10 cellular contexts compared by ENCODE assay signal in the genomic region with DNA sequence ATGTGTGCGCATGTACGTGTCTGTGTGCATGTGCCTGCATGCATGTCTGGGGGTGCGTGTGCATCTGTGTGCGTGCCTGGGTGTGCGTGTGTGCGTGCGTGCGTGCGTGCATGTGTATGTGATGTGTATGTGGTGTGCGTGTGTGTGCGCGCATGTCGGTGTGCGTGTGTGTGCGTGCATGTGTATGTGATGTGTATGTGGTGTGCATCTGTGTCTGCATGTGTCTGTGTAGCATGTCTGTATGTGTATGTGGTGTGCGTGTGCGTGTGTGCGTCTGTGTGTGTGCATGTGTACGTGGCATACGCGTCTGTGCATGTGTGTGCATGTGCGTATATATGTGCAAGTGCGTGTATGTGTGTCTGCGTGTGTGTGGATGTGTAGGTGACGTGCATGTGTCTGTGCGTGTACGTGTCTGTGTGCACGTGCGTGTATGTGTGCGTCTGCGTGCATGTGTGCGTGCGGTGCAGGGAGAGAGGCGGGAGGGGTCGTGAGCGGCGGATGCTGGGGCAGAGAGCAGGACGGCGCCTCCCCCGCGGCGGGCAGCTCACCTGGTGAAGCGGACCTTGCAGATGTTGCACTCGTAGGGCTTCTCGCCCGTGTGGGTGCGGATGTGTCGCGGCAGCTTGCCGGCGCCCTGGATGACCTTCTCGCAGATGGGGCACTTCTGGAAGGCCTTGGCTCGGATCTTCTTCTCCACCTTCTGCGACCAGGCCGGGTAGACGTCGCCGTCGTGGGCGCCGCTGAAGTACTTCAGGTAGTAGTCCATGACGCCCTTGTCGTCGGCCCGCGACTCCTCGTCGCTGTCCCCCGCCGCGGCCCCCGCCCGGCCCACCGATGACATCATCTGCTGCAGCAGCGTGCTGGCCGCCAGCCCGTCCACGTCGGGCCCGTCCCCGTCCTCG. TPM values are rescaled to one million over a fixed set of nuclear protein-coding genes. Genes with fewer than 3 reads are reported as not detected.
A peak's percentile ranks its signal among the peaks of the same experiment; 100 is the strongest.
DNase-seq lines count a peak whose midpoint lies in the region; ATAC-seq and TF ChIP-seq lines count a peak whose summit lies in the region.
"Had no signal": no experiment of that assay in that cellular context is flagged by ENCODE, and none has a peak within 500 bp of the region (broad histone marks: within the 10 kb centered on the region; RNA-seq: fewer than 3 reads in every experiment).

No MANE protein-coding gene starts in this region.

- no peak for ATAC-seq in GM23338
- ATAC-seq in activated CD8-positive, alpha-beta T cell treated with anti-CD3 and anti-CD28 coated beads, Interleukin-2, amount 10 ng/mL, durations not matched to agents 7 days and 5 days, result no peak
- no peak for ATAC-seq in stimulated activated effector memory CD8-positive, alpha-beta T cell treated with anti-CD3 and anti-CD28 coated beads, Interleukin-12 subunit alpha, Interleukin-12 subunit beta, amount 100 ng/mL, for 72 hours

- H3K9me3 Mint-ChIP-seq in GM23338 (no peaks in the 10 kb centered on the region; the same call in 1 of the 3 replicates), glutamatergic neuron (ENCODE audit: unreplicated experiment) (peaks cover 19% of the 10 kb centered on the region)
- no peaks in the 10 kb centered on the region for H3K9me3 Mint-ChIP-seq in activated CD8-positive, alpha-beta T cell treated with anti-CD3 and anti-CD28 coated beads, Interleukin-2, amount 10 ng/mL, durations not matched to agents 7 days and 5 days (ENCODE audit: insufficient read depth)
- no peaks in the 10 kb centered on the region for H3K9me3 Mint-ChIP-seq in stimulated activated effector memory CD8-positive, alpha-beta T cell treated with anti-CD3 and anti-CD28 coated beads, Interleukin-12 subunit alpha, Interleukin-12 subunit beta, amount 100 ng/mL, for 72 hours

- H3K36me3 ChIP-seq in GM23338 (ENCODE audit: insufficient read depth), result no peaks in the 10 kb centered on the region

- peaks cover 51% of the 10 kb centered on the region for H4K20me1 ChIP-seq in GM23338 (replicated peaks; ENCODE audit: insufficient read depth)

- H3K4me1 Mint-ChIP-seq in GM23338, result peaks cover 10% of the 10 kb centered on the region
- peaks cover 27% of the 10 kb centered on the region for H3K4me1 Mint-ChIP-seq in activated CD8-positive, alpha-beta T cell treated with anti-CD3 and anti-CD28 coated beads, Interleukin-2, amount 10 ng/mL, durations not matched to agents 7 days and 5 days (ENCODE audit: low read depth)
- H3K4me1 Mint-ChIP-seq in glutamatergic neuron (ENCODE audit: low read depth, unreplicated experiment), result peaks cover 14% of the 10 kb centered on the region
- H3K4me1 Mint-ChIP-seq in stimulated activated effector memory CD8-positive, alpha-beta T cell treated with anti-CD3 and anti-CD28 coated beads, Interleukin-12 subunit alpha, Interleukin-12 subunit beta, amount 100 ng/mL, for 72 hours, result peaks cover 74% of the 10 kb centered on the region

- H3K4me1 ChIP-seq in GM23338 (ENCODE audit: insufficient read depth), result no peaks in the 10 kb centered on the region

- TF ChIP-seq CTCF in GM23338 (conservative IDR thresholded peaks at IDR 0.05; ENCODE audit: low read depth in 2 of 2) (no peak), glutamatergic neuron (IDR thresholded peaks at IDR 0.05; ENCODE audit: partially characterized antibody, unreplicated experiment) (no peak)

- H3K27ac Mint-ChIP-seq in GM23338, result no peak overlapping the region
- H3K27ac Mint-ChIP-seq in activated CD8-positive, alpha-beta T cell treated with anti-CD3 and anti-CD28 coated beads, Interleukin-2, amount 10 ng/mL, durations not matched to agents 7 days and 5 days, result peak overlapping the region; percentile 14
- peak overlapping the region; percentile 85 for H3K27ac Mint-ChIP-seq in glutamatergic neuron (ENCODE audit: unreplicated experiment)
- peak overlapping the region; percentile 90 for H3K27ac Mint-ChIP-seq in stimulated activated effector memory CD8-positive, alpha-beta T cell treated with anti-CD3 and anti-CD28 coated beads, Interleukin-12 subunit alpha, Interleukin-12 subunit beta, amount 100 ng/mL, for 72 hours

- POLR2A ChIA-PET in activated CD8-positive, alpha-beta T cell treated with anti-CD3 and anti-CD28 coated beads, Interleukin-2, amount 10 ng/mL, durations not matched to agents 7 days and 5 days (lab: Charles Lee), result no interaction called here

- H3K9me2 ChIP-seq in GM23338 (ENCODE audit: insufficient read depth), result no peaks in the 10 kb centered on the region

- no peak overlapping the region for H3K4me3 Mint-ChIP-seq in GM23338
- H3K4me3 Mint-ChIP-seq in activated CD8-positive, alpha-beta T cell treated with anti-CD3 and anti-CD28 coated beads, Interleukin-2, amount 10 ng/mL, durations not matched to agents 7 days and 5 days, result no peak overlapping the region
- H3K4me3 Mint-ChIP-seq in glutamatergic neuron (ENCODE audit: unreplicated experiment), result peak overlapping the region; percentile 3
- H3K4me3 Mint-ChIP-seq in stimulated activated effector memory CD8-positive, alpha-beta T cell treated with anti-CD3 and anti-CD28 coated beads, Interleukin-12 subunit alpha, Interleukin-12 subunit beta, amount 100 ng/mL, for 72 hours, result peak overlapping the region; percentile 68

- no peak overlapping the region for H3K4me2 ChIP-seq in GM23338

- H3K4me3 ChIP-seq in GM23338, result no peak overlapping the region
- H3K4me3 ChIP-seq: skin epidermis had no signal

- H3K27ac ChIP-seq in GM23338 (ENCODE audit: low read depth), result peak overlapping the region; percentile 50; the same call in 1 of the 2 replicates

- H3K27me3 ChIP-seq in GM23338 (ENCODE audit: insufficient read depth), result no peaks in the 10 kb centered on the region
- H3K27me3 ChIP-seq: adrenal gland had no signal

- CTCF ChIA-PET in activated CD8-positive, alpha-beta T cell treated with anti-CD3 and anti-CD28 coated beads, Interleukin-2, amount 10 ng/mL, durations not matched to agents 7 days and 5 days (lab: Charles Lee), result no interaction called here

- H3K79me2 ChIP-seq in GM23338 (replicated peaks; ENCODE audit: insufficient read depth), result peaks cover 70% of the 10 kb centered on the region

- DNase-seq in GM23338 (ENCODE audit: low spot score) (no peak), glutamatergic neuron (no peak), T-helper 9 cell (no peak), cortex of kidney (lab: John Stamatoyannopoulos, UW) (no peak)
- DNase-seq in activated CD8-positive, alpha-beta T cell treated with anti-CD3 and anti-CD28 coated beads, Interleukin-2, amount 10 ng/mL, durations not matched to agents 7 days and 5 days, result no peak
- DNase-seq in stimulated activated effector memory CD8-positive, alpha-beta T cell treated with anti-CD3 and anti-CD28 coated beads, Interleukin-12 subunit alpha, Interleukin-12 subunit beta, amount 100 ng/mL, for 72 hours (ENCODE audit: low spot score in 2 of 2), result no peak
- DNase-seq in central memory CD4-positive, alpha-beta T cell, result no peak
- DNase-seq: DMS53 had no signal

- peaks cover 48% of the 10 kb centered on the region for H3K36me3 Mint-ChIP-seq in GM23338 (ENCODE audit: low read depth)
- H3K36me3 Mint-ChIP-seq in activated CD8-positive, alpha-beta T cell treated with anti-CD3 and anti-CD28 coated beads, Interleukin-2, amount 10 ng/mL, durations not matched to agents 7 days and 5 days (ENCODE audit: low read depth), result peaks cover 65% of the 10 kb centered on the region
- peaks cover 10% of the 10 kb centered on the region for H3K36me3 Mint-ChIP-seq in glutamatergic neuron (ENCODE audit: unreplicated experiment)
- H3K36me3 Mint-ChIP-seq in stimulated activated effector memory CD8-positive, alpha-beta T cell treated with anti-CD3 and anti-CD28 coated beads, Interleukin-12 subunit alpha, Interleukin-12 subunit beta, amount 100 ng/mL, for 72 hours, result peaks cover 91% of the 10 kb centered on the region

- peaks cover 39% of the 10 kb centered on the region for H3F3A ChIP-seq in GM23338 (replicated peaks; ENCODE audit: low read depth)

- H3K27me3 Mint-ChIP-seq in GM23338 (ENCODE audit: insufficient read depth, low read depth, poor library complexity) (peaks cover 19% of the 10 kb centered on the region), glutamatergic neuron (ENCODE audit: unreplicated experiment) (peaks cover 16% of the 10 kb centered on the region)
- H3K27me3 Mint-ChIP-seq in activated CD8-positive, alpha-beta T cell treated with anti-CD3 and anti-CD28 coated beads, Interleukin-2, amount 10 ng/mL, durations not matched to agents 7 days and 5 days (ENCODE audit: low read depth), result no peaks in the 10 kb centered on the region

- no peak overlapping the region for H2AFZ ChIP-seq in GM23338

TF ChIP-seq in GM23338, 12 proteins besides CTCF, POLR2A, EP300 and RAD21 (continues in another document):
- TF ChIP-seq EZH2phosphoT487 (IDR thresholded peaks at IDR 0.05; ENCODE audit: unreplicated experiment) (no peak), CREB1 (CRISPR knock-in tag; IDR thresholded peaks at IDR 0.05; ENCODE audit: low read depth) (no peak)

RNA-seq across cellular contexts. Expression of a gene that starts 13.0 kb away (rescaled TPM):
- total RNA-seq in GM23338 (2014; rRNA removed; shearing (Covaris generic)), result 28.5 and 35.0 TPM in 2 replicates
- polyA plus RNA-seq in GM23338 (2016; fragmentation: Nextera tagmentation; extraction: Ambion mirVana), result 9.5 and 11.1 TPM in 2 replicates
- total RNA-seq in activated CD8-positive, alpha-beta T cell treated with anti-CD3 and anti-CD28 coated beads, Interleukin-2, amount 10 ng/mL, durations not matched to agents 7 days and 5 days, result 10 to 100 TPM; 59.1 to 63.1 TPM
- 21.8 TPM for total RNA-seq in glutamatergic neuron (ENCODE audit: unreplicated experiment)

RNA-seq across cellular contexts. Expression of a gene that starts 46.1 kb away (rescaled TPM):
- 34.1 and 48.4 TPM in 2 replicates for total RNA-seq in GM23338 (2014; rRNA removed; shearing (Covaris generic))
- polyA plus RNA-seq in GM23338 (2016; fragmentation: Nextera tagmentation; extraction: Ambion mirVana), result 17.0 and 20.0 TPM in 2 replicates
- 10 to 100 TPM; 34.2 to 35.6 TPM for total RNA-seq in activated CD8-positive, alpha-beta T cell treated with anti-CD3 and anti-CD28 coated beads, Interleukin-2, amount 10 ng/mL, durations not matched to agents 7 days and 5 days
- total RNA-seq in glutamatergic neuron (ENCODE audit: unreplicated experiment), result 95.8 TPM

Comparison
In these comparisons a context has a peak if more than half of its experiments do, and no peak if none do; other contexts are left out.
1. H3K4me3 Mint-ChIP-seq: peak in glutamatergic neuron (single experiment) and stimulated activated effector memory CD8-positive, alpha-beta T cell treated with anti-CD3 and anti-CD28 coated beads, Interleukin-12 subunit alpha, Interleukin-12 subunit beta, amount 100 ng/mL, for 72 hours (single experiment); none in GM23338 (single experiment) and activated CD8-positive, alpha-beta T cell treated with anti-CD3 and anti-CD28 coated beads, Interleukin-2, amount 10 ng/mL, durations not matched to agents 7 days and 5 days (single experiment).